26 cellular contexts compared by ENCODE assay signal in genomic region chr2:84697895-84698294, GRCh38.
A peak's percentile ranks its signal among the peaks of the same experiment; 100 is the strongest.
DNase-seq lines count a peak whose midpoint lies in the region; ATAC-seq, FAIRE-seq and TF ChIP-seq lines count a peak whose summit lies in the region.
"Had no signal": no experiment of that assay in that cellular context is flagged by ENCODE, and none has a peak within 500 bp of the region (broad histone marks: within the 10 kb centered on the region; RNA-seq: fewer than 3 reads in every experiment).

No MANE protein-coding gene starts in this region.

- POLR2A ChIA-PET in A549 (lab: Yijun Ruan, JAX) (no interaction called here), WTC11 (lab: Charles Lee) (no interaction called here)

- H3K4me2 ChIP-seq in A549 (no peak overlapping the region), hepatocyte (no peak overlapping the region)

- TF ChIP-seq CTCF in A549 (IDR thresholded peaks at IDR 0.05) (no peak), WTC11 (IDR thresholded peaks at IDR 0.05) (no peak), hepatocyte (IDR thresholded peaks at IDR 0.05; ENCODE audit: poor library complexity) (no peak)

- peaks cover 16% of the 10 kb centered on the region for H3K9me3 Mint-ChIP-seq in WTC11

- H3K4me3 ChIP-seq in A549: no peak overlapping the region
- no peak overlapping the region for H3K4me3 ChIP-seq in hepatocyte
- H3K4me3 ChIP-seq: MG63, suprapubic skin had no signal

- H3K9me3 ChIP-seq in A549: peaks cover 2% of the 10 kb centered on the region; the same call in 1 of the 3 replicates
- no peaks in the 10 kb centered on the region for H3K9me3 ChIP-seq in hepatocyte (ENCODE audit: low read depth)
- H3K9me3 ChIP-seq: MG63, suprapubic skin had no signal

- H4K20me1 ChIP-seq in hepatocyte (ENCODE audit: insufficient read depth, poor library complexity, severe bottlenecking): no peaks in the 10 kb centered on the region

- H3K27ac Mint-ChIP-seq in WTC11: no peak overlapping the region
- H3K27ac Mint-ChIP-seq: activated CD8-positive, alpha-beta T cell treated with anti-CD3 and anti-CD28 coated beads for 36 hours; IgD-negative memory B cell; natural killer cell had no signal

- no peak for FAIRE-seq in A549 (lab: Jason Lieb, UNC)
- FAIRE-seq: endothelial cell of umbilical vein, G401.6 had no signal

- ATAC-seq in A549 (peak; percentile 27 to 56; a peak in 3 of 6 replicates), WTC11 (peak; percentile 38), HG03097 (IDR thresholded peaks at IDR 0.05; ENCODE audit: low FRiP score, unreplicated experiment) (no peak)
- ATAC-seq: activated CD4-positive, CD25-positive, alpha-beta regulatory T cell treated with anti-CD3 and anti-CD28 coated beads, Interleukin-2, amount 50 U/mL, for 24 hours; activated CD8-positive, alpha-beta T cell treated with anti-CD3 and anti-CD28 coated beads for 36 hours; natural killer cell; sciatic nerve had no signal

- H3K79me2 ChIP-seq in hepatocyte: no peaks in the 10 kb centered on the region

- peaks cover 2% of the 10 kb centered on the region; the same call in 1 of the 2 replicates for H3K4me1 Mint-ChIP-seq in WTC11

- CTCF ChIA-PET in A549 (lab: Yijun Ruan, JAX): no interaction called here
- CTCF ChIA-PET in WTC11 (lab: Charles Lee): no interaction called here

- DNase-seq in A549 (ENCODE audit: low read depth in 1 of 2, low spot score in 1 of 2): peak in 1 of 2 experiments; percentile 9
- peak; percentile 40 for DNase-seq in ELF-1 (ENCODE audit: low read depth, low spot score)
- DNase-seq in WTC11 (ENCODE audit: low spot score): no peak
- peak; percentile 79 for DNase-seq in islet precursor cell
- DNase-seq in NCI-H1694 treated with DMSO at 0.1 percent for 48 hours (lab: John Stamatoyannopoulos, UW): no peak
- no peak for DNase-seq in hepatocyte (ENCODE audit: low spot score)
- no peak for DNase-seq in germinal center (ENCODE audit: low spot score)
- DNase-seq: activated CD8-positive, alpha-beta T cell treated with anti-CD3 and anti-CD28 coated beads for 36 hours; activated gamma-delta T cell; H7; hypothalamus; kidney glomerular epithelial cell; MG63; natural killer cell; NCI-H1436 treated with DMSO at 0.1 percent for 48 hours; NCI-H69; T1000 had no signal

- H3K36me3 ChIP-seq in hepatocyte (replicated peaks; ENCODE audit: insufficient read depth, low read depth): no peaks in the 10 kb centered on the region
- H3K36me3 ChIP-seq: MG63, suprapubic skin had no signal

- no peak overlapping the region for H3K4me3 Mint-ChIP-seq in WTC11
- H3K4me3 Mint-ChIP-seq: activated CD8-positive, alpha-beta T cell treated with anti-CD3 and anti-CD28 coated beads for 36 hours; IgD-negative memory B cell; natural killer cell had no signal

- H3K4me1 ChIP-seq in A549 (no peaks in the 10 kb centered on the region), hepatocyte (ENCODE audit: insufficient read depth) (peaks cover 5% of the 10 kb centered on the region)
- H3K4me1 ChIP-seq: suprapubic skin had no signal

- no peaks in the 10 kb centered on the region for H3K27me3 ChIP-seq in hepatocyte
- H3K27me3 ChIP-seq: MG63, suprapubic skin had no signal

- no peaks in the 10 kb centered on the region for H3K27me3 Mint-ChIP-seq in WTC11 (ENCODE audit: low read depth)
- H3K27me3 Mint-ChIP-seq: activated CD8-positive, alpha-beta T cell treated with anti-CD3 and anti-CD28 coated beads for 36 hours had no signal

- 0 out of 2 replicates have a peak, but pooled peaks cover 2% of the 10 kb centered on the region for H3K36me3 Mint-ChIP-seq in WTC11
- H3K36me3 Mint-ChIP-seq: IgD-negative memory B cell, natural killer cell had no signal

- H2AFZ ChIP-seq in hepatocyte: no peak overlapping the region

- no peaks in the 10 kb centered on the region for H3K9me2 ChIP-seq in hepatocyte (replicated peaks; ENCODE audit: insufficient read depth)

- no peak for TF ChIP-seq RAD21 in A549 (conservative IDR thresholded peaks at IDR 0.05 in 1 of 2, IDR thresholded peaks at IDR 0.05 in 1 of 2)

- WGBS in A549 (ENCODE audit: missing lambda C conversion rate): 18% methylated on average over 2 of the region's 2 CpGs
- WGBS in hepatocyte (ENCODE audit: low lambda C conversion rate, missing lambda C conversion rate): 69% methylated on average over 2 of the region's 2 CpGs

- TF ChIP-seq EP300 in A549 (IDR thresholded peaks at IDR 0.05): no peak

- H3K27ac ChIP-seq in A549 (no peak overlapping the region), hepatocyte (no peak overlapping the region)
- H3K27ac ChIP-seq: C4-2B, HL-60, suprapubic skin had no signal

- TF ChIP-seq POLR2A in A549 (IDR thresholded peaks at IDR 0.05; ENCODE audit: low read length): no peak

TF ChIP-seq in A549, 52 proteins besides CTCF, POLR2A, EP300 and RAD21 (continues in another document):
- no peak for TF ChIP-seq ZFP36 (IDR thresholded peaks at IDR 0.05; ENCODE audit: borderline replicate concordance, partially characterized antibody)
- no peak for TF ChIP-seq EHMT2 (IDR thresholded peaks at IDR 0.05; ENCODE audit: low read depth)
- TF ChIP-seq CBX8 (IDR thresholded peaks at IDR 0.05): no peak
- TF ChIP-seq NR3C1 (IDR thresholded peaks at IDR 0.05): no peak
- no peak for TF ChIP-seq ZNF302 (CRISPR knock-in tag; IDR thresholded peaks at IDR 0.05)
- no peak for TF ChIP-seq PHF8 (IDR thresholded peaks at IDR 0.05; ENCODE audit: borderline replicate concordance, low read depth)
- TF ChIP-seq RARB (CRISPR knock-in tag; IDR thresholded peaks at IDR 0.05): no peak
- no peak for TF ChIP-seq BCL3 (IDR thresholded peaks at IDR 0.05)
- TF ChIP-seq CHD2 (IDR thresholded peaks at IDR 0.05; ENCODE audit: low read length, partially characterized antibody): no peak
- TF ChIP-seq HMGXB4 (CRISPR knock-in tag; IDR thresholded peaks at IDR 0.05; ENCODE audit: borderline replicate concordance): no peak
- no peak for TF ChIP-seq GATA3 (IDR thresholded peaks at IDR 0.05; ENCODE audit: borderline replicate concordance)
- TF ChIP-seq POLR2AphosphoS2 (conservative IDR thresholded peaks at IDR 0.05; ENCODE audit: low read length): no peak

TF ChIP-seq in WTC11, 78 proteins besides CTCF, POLR2A, EP300 and RAD21:
- TF ChIP-seq JAZF1 (CRISPR knock-in tag; IDR thresholded peaks at IDR 0.05) (no peak), NR1H2 (CRISPR knock-in tag; IDR thresholded peaks at IDR 0.05) (no peak), ATF6 (CRISPR knock-in tag; IDR thresholded peaks at IDR 0.05) (no peak)

Comparison
In these comparisons a context has a peak if more than half of its experiments do, and no peak if none do; other contexts are left out.
1. DNase-seq: peak in ELF-1 (single experiment) and islet precursor cell (single experiment); none in WTC11 (single experiment), NCI-H1694 treated with DMSO at 0.1 percent for 48 hours (single experiment), hepatocyte (single experiment) and germinal center (single experiment).